16 cellular contexts compared by ENCODE assay signal in genomic region chr22:41508770-41509170, GRCh38. TPM values are rescaled to one million over a fixed set of nuclear protein-coding genes. Genes with fewer than 3 reads are reported as not detected.
A peak's percentile ranks its signal among the peaks of the same experiment; 100 is the strongest.
DNase-seq lines count a peak whose midpoint lies in the region; ATAC-seq and TF ChIP-seq lines count a peak whose summit lies in the region.
"Had no signal": no experiment of that assay in that cellular context is flagged by ENCODE, and none has a peak within 500 bp of the region (broad histone marks: within the 10 kb centered on the region; RNA-seq: fewer than 3 reads in every experiment).

No MANE protein-coding gene starts in this region.

- H3K36me3 Mint-ChIP-seq in brain (peaks cover 45% of the 10 kb centered on the region), progenitor cell of endocrine pancreas (ENCODE audit: insufficient read depth) (peaks cover 6% of the 10 kb centered on the region)
- peaks cover 30% of the 10 kb centered on the region for H3K36me3 Mint-ChIP-seq in activated CD4-positive, alpha-beta T cell treated with anti-CD3 and anti-CD28 coated beads, Interleukin-2, amount 10 ng/mL, durations not matched to agents 24 days and 14 days (ENCODE audit: low read depth)

- H3K4me3 ChIP-seq in BE2C (ENCODE audit: low read depth, low read length) (no peak overlapping the region), left ventricle myocardium inferior (no peak overlapping the region), MM.1S (ENCODE audit: low read length) (no peak overlapping the region)

- H3K4me1 Mint-ChIP-seq in brain (peaks cover 41% of the 10 kb centered on the region), progenitor cell of endocrine pancreas (ENCODE audit: low read depth) (peaks cover 13% of the 10 kb centered on the region)
- no peaks in the 10 kb centered on the region for H3K4me1 Mint-ChIP-seq in activated CD4-positive, alpha-beta T cell treated with anti-CD3 and anti-CD28 coated beads, Interleukin-2, amount 10 ng/mL, durations not matched to agents 24 days and 14 days

- H3K27me3 ChIP-seq in BE2C: no peaks in the 10 kb centered on the region
- H3K27me3 ChIP-seq in left ventricle myocardium inferior (ENCODE audit: low read depth): no peaks in the 10 kb centered on the region
- no peaks in the 10 kb centered on the region for H3K27me3 ChIP-seq in MM.1S (replicated peaks; ENCODE audit: insufficient read depth, low read length)

- no peak overlapping the region for H2AFZ ChIP-seq in MM.1S (ENCODE audit: low read length)

- H3K27ac ChIP-seq in left ventricle myocardium inferior (replicated peaks) (peak overlapping the region; percentile 92), MM.1S (ENCODE audit: low read length) (no peak overlapping the region)
- H3K27ac ChIP-seq: HL-60 had no signal

- no peak for ATAC-seq in left colon
- ATAC-seq: activated CD8-positive, alpha-beta T cell treated with anti-CD3 and anti-CD28 coated beads for 36 hours had no signal

- peaks cover 60% of the 10 kb centered on the region for H3K36me3 ChIP-seq in BE2C
- H3K36me3 ChIP-seq in left ventricle myocardium inferior: peaks cover 83% of the 10 kb centered on the region
- peaks cover 3% of the 10 kb centered on the region for H3K36me3 ChIP-seq in MM.1S (replicated peaks; ENCODE audit: insufficient read depth, low read length)

- no peaks in the 10 kb centered on the region for H3F3A ChIP-seq in MM.1S (ENCODE audit: insufficient read depth, low read length)

- H4K20me1 ChIP-seq in MM.1S (ENCODE audit: insufficient read depth, low read length): 0 out of 2 replicates have a peak, but pooled peaks cover 8% of the 10 kb centered on the region

- no peaks in the 10 kb centered on the region for H3K9me2 ChIP-seq in MM.1S (replicated peaks; ENCODE audit: insufficient read depth, low read length)

- H3K4me2 ChIP-seq in MM.1S (ENCODE audit: low read depth, low read length): no peak overlapping the region

- no peak overlapping the region for H3K9ac ChIP-seq in MM.1S (ENCODE audit: low read length)

- H3K27me3 Mint-ChIP-seq in brain (no peaks in the 10 kb centered on the region), progenitor cell of endocrine pancreas (no peaks in the 10 kb centered on the region)
- H3K27me3 Mint-ChIP-seq in activated CD4-positive, alpha-beta T cell treated with anti-CD3 and anti-CD28 coated beads, Interleukin-2, amount 10 ng/mL, durations not matched to agents 24 days and 14 days: no peaks in the 10 kb centered on the region
- H3K27me3 Mint-ChIP-seq: activated CD8-positive, alpha-beta T cell treated with anti-CD3 and anti-CD28 coated beads for 36 hours had no signal

- intact Hi-C loops in left ventricle myocardium inferior (cut with micrococcal nuclease) (no loop called here), left colon (cut with DNase I, micrococcal nuclease) (no loop called here)
- intact Hi-C loops in activated CD4-positive, alpha-beta T cell treated with anti-CD3 and anti-CD28 coated beads, Interleukin-2, amount 10 ng/mL, durations not matched to agents 24 days and 14 days (cut with micrococcal nuclease): no loop called here

- H3K79me2 ChIP-seq in MM.1S (ENCODE audit: low read length): peaks cover 66% of the 10 kb centered on the region

- H3K4me3 Mint-ChIP-seq in brain: peak overlapping the region in 1 of 5 experiments; percentile 2
- no peak overlapping the region for H3K4me3 Mint-ChIP-seq in progenitor cell of endocrine pancreas (ENCODE audit: low read depth)
- H3K4me3 Mint-ChIP-seq in activated CD4-positive, alpha-beta T cell treated with anti-CD3 and anti-CD28 coated beads, Interleukin-2, amount 10 ng/mL, durations not matched to agents 24 days and 14 days: no peak overlapping the region
- H3K4me3 Mint-ChIP-seq: activated CD8-positive, alpha-beta T cell treated with anti-CD3 and anti-CD28 coated beads for 36 hours had no signal

- peak; percentile 12; the same call in 1 of the 2 replicates for TF ChIP-seq CTCF in BE2C (IDR thresholded peaks at IDR 0.05; ENCODE audit: low read depth, low read length)
- TF ChIP-seq CTCF in brain (conservative IDR thresholded peaks at IDR 0.05): peak; percentile 20 to 23
- TF ChIP-seq CTCF in left ventricle myocardium inferior (IDR thresholded peaks at IDR 0.05; ENCODE audit: borderline replicate concordance): peak; percentile 29
- TF ChIP-seq CTCF in progenitor cell of endocrine pancreas (IDR thresholded peaks at IDR 0.05; ENCODE audit: unreplicated experiment): peak; percentile 13
- TF ChIP-seq CTCF in MM.1S (IDR thresholded peaks at IDR 0.05; ENCODE audit: low read length): no peak

- H3K9me3 ChIP-seq in BE2C (no peaks in the 10 kb centered on the region), left ventricle myocardium inferior (replicated peaks) (no peaks in the 10 kb centered on the region), MM.1S (replicated peaks; ENCODE audit: insufficient read depth, low read length) (no peaks in the 10 kb centered on the region)

- H3K4me1 ChIP-seq in BE2C (no peaks in the 10 kb centered on the region), left ventricle myocardium inferior (peaks cover 100% of the 10 kb centered on the region), MM.1S (ENCODE audit: low read length) (no peaks in the 10 kb centered on the region)

- DNase-seq in BE2C (peak; percentile 32), left ventricle myocardium inferior (peak; percentile 60), progenitor cell of endocrine pancreas (ENCODE audit: low spot score, unreplicated experiment) (no peak), left colon (no peak), MM.1S (no peak)
- DNase-seq in activated CD4-positive, alpha-beta T cell treated with anti-CD3 and anti-CD28 coated beads, Interleukin-2, amount 10 ng/mL, durations not matched to agents 24 days and 14 days: no peak
- DNase-seq in activated effector memory CD4-positive, alpha-beta T cell treated with anti-CD3 and anti-CD28 coated beads, Interleukin-2, amount 50 U/mL, for 16 hours: no peak
- DNase-seq: activated CD8-positive, alpha-beta T cell treated with anti-CD3 and anti-CD28 coated beads for 36 hours; HCEC 1CT; NCI-H2029; NCI-H526 treated with DMSO at 0.1 percent for 48 hours; small intestine had no signal

- H3K9me3 Mint-ChIP-seq in brain (no peaks in the 10 kb centered on the region), progenitor cell of endocrine pancreas (ENCODE audit: low read depth) (no peaks in the 10 kb centered on the region)
- no peaks in the 10 kb centered on the region for H3K9me3 Mint-ChIP-seq in activated CD4-positive, alpha-beta T cell treated with anti-CD3 and anti-CD28 coated beads, Interleukin-2, amount 10 ng/mL, durations not matched to agents 24 days and 14 days
- H3K9me3 Mint-ChIP-seq: activated CD8-positive, alpha-beta T cell treated with anti-CD3 and anti-CD28 coated beads for 36 hours had no signal

- H3K27ac Mint-ChIP-seq in brain (peak overlapping the region in 4 of 5 experiments; percentile 78 to 96 (median 94)), progenitor cell of endocrine pancreas (no peak overlapping the region)
- no peak overlapping the region for H3K27ac Mint-ChIP-seq in activated CD4-positive, alpha-beta T cell treated with anti-CD3 and anti-CD28 coated beads, Interleukin-2, amount 10 ng/mL, durations not matched to agents 24 days and 14 days
- H3K27ac Mint-ChIP-seq: activated CD8-positive, alpha-beta T cell treated with anti-CD3 and anti-CD28 coated beads for 36 hours had no signal

RNA-seq across cellular contexts. Expression of gene POLR3H, which starts 35.5 kb away (rescaled TPM):
- 135 TPM for polyA plus RNA-seq in BE2C (2012; ENCODE audit: insufficient read depth, insufficient read length, low read depth)
- polyA plus RNA-seq in brain (ENCODE audit: insufficient read depth, low read depth, low replicate concordance): 39.3 TPM
- total RNA-seq in left ventricle myocardium inferior: 15.8 TPM
- total RNA-seq in progenitor cell of endocrine pancreas: 43.5 and 44.1 TPM in 2 replicates
- total RNA-seq in left colon: 10 to 100 TPM; 10.9 to 15.9 TPM
- 49.2 and 50.6 TPM in 2 replicates for total RNA-seq in activated CD4-positive, alpha-beta T cell treated with anti-CD3 and anti-CD28 coated beads, Interleukin-2, amount 10 ng/mL, durations not matched to agents 24 days and 14 days

RNA-seq across cellular contexts. Expression of gene ACO2, which starts 39.9 kb away (rescaled TPM):
- polyA plus RNA-seq in BE2C (2012; ENCODE audit: insufficient read depth, insufficient read length, low read depth): 205 TPM
- polyA plus RNA-seq in brain (ENCODE audit: insufficient read depth, low read depth, low replicate concordance): 234 TPM
- 851 TPM for total RNA-seq in left ventricle myocardium inferior
- 67.4 and 69.7 TPM in 2 replicates for total RNA-seq in progenitor cell of endocrine pancreas
- total RNA-seq in left colon: 100 to 1,000 TPM; 271 to 289 TPM
- 103 and 104 TPM in 2 replicates for total RNA-seq in activated CD4-positive, alpha-beta T cell treated with anti-CD3 and anti-CD28 coated beads, Interleukin-2, amount 10 ng/mL, durations not matched to agents 24 days and 14 days

RNA-seq across cellular contexts. Expression of gene PHF5A, which starts 40.3 kb away (rescaled TPM):
- 125 TPM for polyA plus RNA-seq in BE2C (2012; ENCODE audit: insufficient read depth, insufficient read length, low read depth)
- polyA plus RNA-seq in brain (ENCODE audit: insufficient read depth, low read depth, low replicate concordance): 42.8 TPM
- total RNA-seq in left ventricle myocardium inferior (23.9 TPM), progenitor cell of endocrine pancreas (44.3 and 52.9 TPM in 2 replicates), left colon (10 to 100 TPM; 32.1 to 35.3 TPM)
- total RNA-seq in activated CD4-positive, alpha-beta T cell treated with anti-CD3 and anti-CD28 coated beads, Interleukin-2, amount 10 ng/mL, durations not matched to agents 24 days and 14 days: 90.3 and 98.3 TPM in 2 replicates

RNA-seq across cellular contexts. Expression of gene CSDC2, which starts 52.0 kb away (rescaled TPM):
- polyA plus RNA-seq in BE2C (2012; ENCODE audit: insufficient read depth, insufficient read length, low read depth): 1.3 TPM
- 9.6 TPM for polyA plus RNA-seq in brain (ENCODE audit: insufficient read depth, low read depth, low replicate concordance)
- total RNA-seq in left ventricle myocardium inferior (301 TPM), progenitor cell of endocrine pancreas (1.7 TPM in 2 replicates), left colon (1 to 10 TPM in 1 of 2 donors, under 1 TPM in 1; 0.37 to 2.0 TPM)
- not detected in 2 replicates for total RNA-seq in activated CD4-positive, alpha-beta T cell treated with anti-CD3 and anti-CD28 coated beads, Interleukin-2, amount 10 ng/mL, durations not matched to agents 24 days and 14 days
- total RNA-seq: activated CD8-positive, alpha-beta T cell treated with anti-CD3 and anti-CD28 coated beads for 36 hours; dermis microvascular lymphatic vessel endothelial cell had no signal
- polyA plus RNA-seq: keratinocyte had no signal

Comparison
In these comparisons a context has a peak if more than half of its experiments do, and no peak if none do; other contexts are left out.
1. DNase-seq: peak in BE2C (single experiment) and left ventricle myocardium inferior (single experiment); none in progenitor cell of endocrine pancreas (single experiment), left colon (0 of 2), activated CD4-positive, alpha-beta T cell treated with anti-CD3 and anti-CD28 coated beads, Interleukin-2, amount 10 ng/mL, durations not matched to agents 24 days and 14 days (single experiment), activated effector memory CD4-positive, alpha-beta T cell treated with anti-CD3 and anti-CD28 coated beads, Interleukin-2, amount 50 U/mL, for 16 hours (single experiment) and MM.1S (single experiment).
2. H3K27ac Mint-ChIP-seq: peak in brain (4 of 5); none in progenitor cell of endocrine pancreas (single experiment) and activated CD4-positive, alpha-beta T cell treated with anti-CD3 and anti-CD28 coated beads, Interleukin-2, amount 10 ng/mL, durations not matched to agents 24 days and 14 days (single experiment).